Comparison of ENCODE assay signal across 20 cellular contexts in genomic region chr1:198838022-198838342, GRCh38.
DNase-seq lines count a peak whose midpoint lies in the region; ATAC-seq, FAIRE-seq and TF ChIP-seq lines count a peak whose summit lies in the region.
"Had no signal": no experiment of that assay in that cellular context is flagged by ENCODE, and none has a peak within 500 bp of the region (broad histone marks: within the 10 kb centered on the region; RNA-seq: fewer than 3 reads in every experiment).

No MANE protein-coding gene starts in this region.

- peak; percentile 78 for ATAC-seq in PC-3
- ATAC-seq in HG02852 (IDR thresholded peaks at IDR 0.05; ENCODE audit: unreplicated experiment), result no peak
- ATAC-seq: GM23338, K562 had no signal

- H3K27me3 ChIP-seq in PC-3 (ENCODE audit: low read length) (no peaks in the 10 kb centered on the region), bronchial epithelial cell (ENCODE audit: control insufficient read depth, insufficient read depth, low read length) (no peaks in the 10 kb centered on the region), transverse colon (no peaks in the 10 kb centered on the region)
- H3K27me3 ChIP-seq: BE2C had no signal

- no peak for FAIRE-seq in bronchial epithelial cell (lab: Jason Lieb, UNC)
- FAIRE-seq: A204.1, HTR-8/SVneo, K562 had no signal

- TF ChIP-seq EP300 in transverse colon (IDR thresholded peaks at IDR 0.05; ENCODE audit: low read depth), result no peak

- peak overlapping the region; percentile 46; the same call in 1 of the 2 replicates for H3K4me2 ChIP-seq in PC-3 (ENCODE audit: low read length)
- H3K4me2 ChIP-seq: GM23338 had no signal

- H2AFZ ChIP-seq in PC-3 (ENCODE audit: low read length), result no peak overlapping the region
- H2AFZ ChIP-seq: GM23338 had no signal

- no TSS peak for BruUV-seq in PC-3 (replicated peaks; lab: Mats Ljungman, UMichigan)

- WGBS in transverse colon (ENCODE audit: low coverage in 1 of 2), 2 donors, result 66% methylated on average over 2 of the region's 2 CpGs

- intact Hi-C loops in PC-3 (cut with micrococcal nuclease) (loop anchor here (5.0 kb wide), 2 partner anchors 61 to 99 kb away; no protein-coding TSS in a partner anchor), transverse colon (cut with DNase I; ENCODE audit: low total_unique reads) (no loop called here)

- no peak for TF ChIP-seq CTCF in HEK293 (tag by site-specific recombination; IDR thresholded peaks at IDR 0.05)
- no peak for TF ChIP-seq CTCF in PC-3 (conservative IDR thresholded peaks at IDR 0.05; ENCODE audit: low read depth, low read length)
- no peak for TF ChIP-seq CTCF in bronchial epithelial cell (IDR thresholded peaks at IDR 0.05; ENCODE audit: insufficient read depth, low read length, severe bottlenecking)
- no peak for TF ChIP-seq CTCF in transverse colon (IDR thresholded peaks at IDR 0.05)

- H3K36me3 ChIP-seq in HEK293 (ENCODE audit: control insufficient read depth in 2 of 2, insufficient read depth in 1 of 2, low read length in 2 of 2) (no peaks in the 10 kb centered on the region), PC-3 (ENCODE audit: low read depth, low read length) (no peaks in the 10 kb centered on the region), bronchial epithelial cell (ENCODE audit: control insufficient read depth, insufficient read depth, low read length) (no peaks in the 10 kb centered on the region), transverse colon (no peaks in the 10 kb centered on the region)
- H3K36me3 ChIP-seq: BE2C had no signal

- no peaks in the 10 kb centered on the region for H3F3A ChIP-seq in PC-3 (ENCODE audit: low read length, unreplicated experiment)

- no peaks in the 10 kb centered on the region for H3K9me2 ChIP-seq in PC-3 (replicated peaks; ENCODE audit: low read length)

- H4K20me1 ChIP-seq in PC-3 (ENCODE audit: low read length), result no peaks in the 10 kb centered on the region

- POLR2A ChIA-PET in HEK293 (lab: Yijun Ruan, JAX), result no interaction called here
- POLR2A ChIA-PET in PC-3 (lab: Charles Lee; ENCODE audit: unreplicated experiment), result interaction anchor here (0.7 kb wide), 2 partner anchors 14 to 99 kb away, joined by 3 read pairs; no protein-coding TSS in a partner anchor

- H3K4me3 ChIP-seq in HEK293 (ENCODE audit: low read depth, low read length), result no peak overlapping the region
- H3K4me3 ChIP-seq in PC-3 (ENCODE audit: low read length), result no peak overlapping the region
- no peak overlapping the region for H3K4me3 ChIP-seq in bronchial epithelial cell (ENCODE audit: low read depth, low read length)
- no peak overlapping the region for H3K4me3 ChIP-seq in transverse colon
- H3K4me3 ChIP-seq: GM23338, K562 had no signal

- no peak overlapping the region for H3K9ac ChIP-seq in PC-3 (ENCODE audit: low read length)

- H3K9me3 ChIP-seq in HEK293 (ENCODE audit: control insufficient read depth, insufficient read depth, low read depth, low read length) (no peaks in the 10 kb centered on the region), PC-3 (ENCODE audit: low read length) (no peaks in the 10 kb centered on the region), transverse colon (no peaks in the 10 kb centered on the region)
- H3K9me3 ChIP-seq: BE2C had no signal

- H3K4me1 ChIP-seq in HEK293 (ENCODE audit: control insufficient read depth, insufficient read depth, low read length) (peaks cover 12% of the 10 kb centered on the region), PC-3 (ENCODE audit: insufficient read depth, low read length) (peaks cover 18% of the 10 kb centered on the region), transverse colon (peaks cover 0 to 19% (median 8%) of the 10 kb centered on the region in 4 donors)
- H3K4me1 ChIP-seq: BE2C had no signal

- TF ChIP-seq POLR2A in transverse colon (IDR thresholded peaks at IDR 0.05), result no peak

- peak overlapping the region; percentile 58; the same call in 1 of the 2 replicates for H3K27ac ChIP-seq in HEK293 (ENCODE audit: extremely low read depth, low read depth, low read length)
- H3K27ac ChIP-seq in PC-3 (ENCODE audit: low read length), result peak overlapping the region; percentile 55; the same call in 1 of the 2 replicates
- H3K27ac ChIP-seq in transverse colon, result peak overlapping the region; percentile 44 to 65 (median 50)

- in situ Hi-C loops in transverse colon (cut with MboI; ENCODE audit: low pct_ligation_motif_present in 1 of 4, low pct_unique_long_range_greater_than_20kb in 1 of 4, low sequenced_read_pairs in 3 of 4), result no loop called here

- H3K79me2 ChIP-seq in PC-3 (ENCODE audit: low read length), result no peaks in the 10 kb centered on the region

- DNase-seq in PC-3 (peak; percentile 4), bronchial epithelial cell (ENCODE audit: low read depth) (peak; percentile 10), transverse colon (no peak), activated gamma-delta T cell (lab: John Stamatoyannopoulos, UW) (no peak), NCI-H2107 treated with DMSO at 0.1 percent for 48 hours (lab: John Stamatoyannopoulos, UW; ENCODE audit: unreplicated experiment) (no peak)
- DNase-seq: ACHN; BE2C; C1 segment of cervical spinal cord; CD4-positive, alpha-beta T cell; DMS153; DMS79; GDM1; H9; IMR-90 had no signal

- CTCF ChIA-PET in HEK293 (lab: Yijun Ruan, JAX), result no interaction called here
- CTCF ChIA-PET in PC-3 (lab: Charles Lee), result no interaction called here

TF ChIP-seq in HEK293, 187 proteins besides CTCF, POLR2A, EP300 and RAD21:
- TF ChIP-seq TCF7L2 (IDR thresholded peaks at IDR 0.05; ENCODE audit: borderline replicate concordance, low read depth, low read length) (peak; percentile 32; the same call in 1 of the 2 replicates), MYNN (tag by site-specific recombination; IDR thresholded peaks at IDR 0.05; ENCODE audit: borderline replicate concordance) (no peak), ZNF148 (tag by site-specific recombination; IDR thresholded peaks at IDR 0.05; ENCODE audit: borderline replicate concordance) (no peak), ZSCAN16 (tag by site-specific recombination; IDR thresholded peaks at IDR 0.05) (no peak), PATZ1 (tag by site-specific recombination; IDR thresholded peaks at IDR 0.05) (0 out of 2 replicates have a peak, but pooled peaks have one; percentile 15), ZNF416 (tag by site-specific recombination; IDR thresholded peaks at IDR 0.05) (no peak), BCL6B (tag by site-specific recombination; IDR thresholded peaks at IDR 0.05) (peak; percentile 68), SCRT2 (tag by site-specific recombination; IDR thresholded peaks at IDR 0.05) (no peak)

Comparison
In these comparisons a context has a peak if more than half of its experiments do, and no peak if none do; other contexts are left out.
1. DNase-seq: peak in PC-3 (single experiment) and bronchial epithelial cell (single experiment); none in transverse colon (single experiment), activated gamma-delta T cell (single experiment) and NCI-H2107 treated with DMSO at 0.1 percent for 48 hours (single experiment).
2. Peak in every context shown above with its lines, with median percentiles within 50 percentile points of each other: H3K27ac ChIP-seq.